Comparison of ENCODE assay signal across 14 cellular contexts in the genomic region with DNA sequence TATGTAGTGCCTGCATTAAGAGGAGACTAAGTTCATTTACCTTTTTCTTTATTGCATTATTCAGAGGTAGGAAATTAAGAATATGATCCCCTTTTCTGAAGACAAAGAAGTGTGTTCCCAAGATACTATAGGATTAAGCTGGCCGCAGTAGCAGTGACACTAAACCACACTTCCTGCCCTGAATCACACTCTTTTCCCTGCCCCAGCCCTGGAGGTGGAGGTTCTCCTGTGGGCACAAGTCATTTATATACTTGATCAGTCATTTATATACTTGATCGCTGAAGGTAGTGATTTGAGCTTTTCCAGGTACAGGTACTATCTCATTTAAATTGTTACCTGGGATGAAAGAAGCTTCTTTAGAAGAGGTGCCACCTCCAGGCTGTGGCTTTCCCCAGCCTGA.
A peak's percentile ranks its signal among the peaks of the same experiment; 100 is the strongest.
DNase-seq lines count a peak whose midpoint lies in the region; ATAC-seq and TF ChIP-seq lines count a peak whose summit lies in the region.
"Had no signal": no experiment of that assay in that cellular context is flagged by ENCODE, and none has a peak within 500 bp of the region (broad histone marks: within the 10 kb centered on the region; RNA-seq: fewer than 3 reads in every experiment).

No MANE protein-coding gene starts in this region.

- intact Hi-C loops in activated CD4-positive, alpha-beta T cell treated with anti-CD3 and anti-CD28 coated beads for 36 hours (cut with DNase I, micrococcal nuclease) = no loop called here
- intact Hi-C loops in activated CD4-positive, alpha-beta T cell treated with anti-CD3 and anti-CD28 coated beads, Interleukin-2, amount 10 ng/mL, durations not matched to agents 24 days and 14 days (cut with micrococcal nuclease) = no loop called here

- no peak for TF ChIP-seq CTCF in gastroesophageal sphincter (IDR thresholded peaks at IDR 0.05)

- H3K27ac ChIP-seq in gastroesophageal sphincter = no peak overlapping the region
- H3K27ac ChIP-seq: 22Rv1 had no signal

- no peaks in the 10 kb centered on the region for H3K9me3 ChIP-seq in gastroesophageal sphincter

- H3K27ac Mint-ChIP-seq in activated CD4-positive, alpha-beta T cell treated with anti-CD3 and anti-CD28 coated beads for 36 hours = no peak overlapping the region
- H3K27ac Mint-ChIP-seq in activated CD4-positive, alpha-beta T cell treated with anti-CD3 and anti-CD28 coated beads, Interleukin-2, amount 10 ng/mL, durations not matched to agents 24 days and 14 days = no peak overlapping the region
- no peak overlapping the region for H3K27ac Mint-ChIP-seq in stimulated activated effector memory CD8-positive, alpha-beta T cell treated with anti-CD3 and anti-CD28 coated beads, Interleukin-12 subunit alpha, Interleukin-12 subunit beta, amount 100 ng/mL, for 72 hours
- H3K27ac Mint-ChIP-seq: CD4-positive, CD25-positive, alpha-beta regulatory T cell; HFFc6 had no signal

- DNase-seq in activated CD4-positive, alpha-beta T cell treated with anti-CD3 and anti-CD28 coated beads for 36 hours = peak; percentile 32
- DNase-seq in activated CD4-positive, alpha-beta T cell treated with anti-CD3 and anti-CD28 coated beads, Interleukin-2, amount 10 ng/mL, durations not matched to agents 24 days and 14 days = no peak
- DNase-seq in activated T-cell treated with anti-CD3 and anti-CD28 coated beads, Interleukin-2, amount 50 U/mL, for 48 hours = peak; percentile 21 to 23
- DNase-seq in activated T-cell treated with anti-CD3 and anti-CD28 coated beads, Interleukin-2, amount 50 U/mL, for 4 hours = no peak
- peak; percentile 15 for DNase-seq in stimulated activated CD4-positive, alpha-beta T cell treated with anti-CD3 and anti-CD28 coated beads, Interleukin-1b, Interleukin-23, amount 100 ng/mL, for 48 hours
- DNase-seq in stimulated activated CD4-positive, alpha-beta T cell treated with anti-CD3 and anti-CD28 coated beads, Interleukin-2, amount 100 ng/mL, for 24 hours = no peak
- DNase-seq in stimulated activated effector memory CD8-positive, alpha-beta T cell treated with anti-CD3 and anti-CD28 coated beads, Interleukin-12 subunit alpha, Interleukin-12 subunit beta, amount 100 ng/mL, for 72 hours (ENCODE audit: low spot score in 2 of 2) = no peak
- DNase-seq: CD4-positive, CD25-positive, alpha-beta regulatory T cell; DMS53; GF-D8; HCEC 1CT; HFFc6 had no signal

- CTCF ChIA-PET in activated CD4-positive, alpha-beta T cell treated with anti-CD3 and anti-CD28 coated beads for 36 hours (lab: Charles Lee) = no interaction called here

- H3K36me3 ChIP-seq in gastroesophageal sphincter = peaks cover 4 to 100% of the 10 kb centered on the region in 2 donors

- 72 to 100% methylated on average over 1 to 2 of the region's 2 CpGs for WGBS in gastroesophageal sphincter (ENCODE audit: low coverage in 1 of 2), 2 donors

- peaks cover 10% of the 10 kb centered on the region for H3K4me1 Mint-ChIP-seq in activated CD4-positive, alpha-beta T cell treated with anti-CD3 and anti-CD28 coated beads for 36 hours
- no peaks in the 10 kb centered on the region for H3K4me1 Mint-ChIP-seq in activated CD4-positive, alpha-beta T cell treated with anti-CD3 and anti-CD28 coated beads, Interleukin-2, amount 10 ng/mL, durations not matched to agents 24 days and 14 days
- no peaks in the 10 kb centered on the region for H3K4me1 Mint-ChIP-seq in activated T-cell treated with anti-CD3 and anti-CD28 coated beads, Interleukin-2, amount 50 U/mL, for 4 hours (ENCODE audit: low read depth)
- peaks cover 6% of the 10 kb centered on the region for H3K4me1 Mint-ChIP-seq in stimulated activated effector memory CD8-positive, alpha-beta T cell treated with anti-CD3 and anti-CD28 coated beads, Interleukin-12 subunit alpha, Interleukin-12 subunit beta, amount 100 ng/mL, for 72 hours
- H3K4me1 Mint-ChIP-seq: CD4-positive, CD25-positive, alpha-beta regulatory T cell had no signal

- ATAC-seq in activated CD4-positive, alpha-beta T cell treated with anti-CD3 and anti-CD28 coated beads for 36 hours = peak; percentile 69
- ATAC-seq in activated T-cell treated with anti-CD3 and anti-CD28 coated beads, Interleukin-2, amount 50 U/mL, for 4 hours = no peak
- peak; percentile 79 for ATAC-seq in stimulated activated effector memory CD8-positive, alpha-beta T cell treated with anti-CD3 and anti-CD28 coated beads, Interleukin-12 subunit alpha, Interleukin-12 subunit beta, amount 100 ng/mL, for 72 hours
- no peak for ATAC-seq in gastroesophageal sphincter

- no peak for TF ChIP-seq EP300 in gastroesophageal sphincter (IDR thresholded peaks at IDR 0.05)

- no peaks in the 10 kb centered on the region for H3K4me1 ChIP-seq in gastroesophageal sphincter

- no peak overlapping the region for H3K4me3 ChIP-seq in gastroesophageal sphincter

- H3K27me3 Mint-ChIP-seq in activated CD4-positive, alpha-beta T cell treated with anti-CD3 and anti-CD28 coated beads for 36 hours = peaks cover 4% of the 10 kb centered on the region
- peaks cover 12% of the 10 kb centered on the region for H3K27me3 Mint-ChIP-seq in activated CD4-positive, alpha-beta T cell treated with anti-CD3 and anti-CD28 coated beads, Interleukin-2, amount 10 ng/mL, durations not matched to agents 24 days and 14 days
- peaks cover 6% of the 10 kb centered on the region for H3K27me3 Mint-ChIP-seq in activated T-cell treated with anti-CD3 and anti-CD28 coated beads, Interleukin-2, amount 50 U/mL, for 4 hours (ENCODE audit: low read depth)

- H3K4me3 Mint-ChIP-seq in activated CD4-positive, alpha-beta T cell treated with anti-CD3 and anti-CD28 coated beads for 36 hours = no peak overlapping the region
- H3K4me3 Mint-ChIP-seq in activated CD4-positive, alpha-beta T cell treated with anti-CD3 and anti-CD28 coated beads, Interleukin-2, amount 10 ng/mL, durations not matched to agents 24 days and 14 days = no peak overlapping the region
- no peak overlapping the region for H3K4me3 Mint-ChIP-seq in activated T-cell treated with anti-CD3 and anti-CD28 coated beads, Interleukin-2, amount 50 U/mL, for 4 hours
- H3K4me3 Mint-ChIP-seq in stimulated activated effector memory CD8-positive, alpha-beta T cell treated with anti-CD3 and anti-CD28 coated beads, Interleukin-12 subunit alpha, Interleukin-12 subunit beta, amount 100 ng/mL, for 72 hours = no peak overlapping the region
- H3K4me3 Mint-ChIP-seq: CD4-positive, CD25-positive, alpha-beta regulatory T cell; HFFc6 had no signal

- no peak for TF ChIP-seq POLR2A in gastroesophageal sphincter (IDR thresholded peaks at IDR 0.05)

- H3K36me3 Mint-ChIP-seq in activated CD4-positive, alpha-beta T cell treated with anti-CD3 and anti-CD28 coated beads for 36 hours (ENCODE audit: low read depth) = no peaks in the 10 kb centered on the region
- H3K36me3 Mint-ChIP-seq in activated CD4-positive, alpha-beta T cell treated with anti-CD3 and anti-CD28 coated beads, Interleukin-2, amount 10 ng/mL, durations not matched to agents 24 days and 14 days (ENCODE audit: low read depth) = no peaks in the 10 kb centered on the region
- H3K36me3 Mint-ChIP-seq in activated T-cell treated with anti-CD3 and anti-CD28 coated beads, Interleukin-2, amount 50 U/mL, for 4 hours (ENCODE audit: insufficient read depth) = peaks cover 2% of the 10 kb centered on the region
- no peaks in the 10 kb centered on the region for H3K36me3 Mint-ChIP-seq in stimulated activated effector memory CD8-positive, alpha-beta T cell treated with anti-CD3 and anti-CD28 coated beads, Interleukin-12 subunit alpha, Interleukin-12 subunit beta, amount 100 ng/mL, for 72 hours
- H3K36me3 Mint-ChIP-seq: CD4-positive, CD25-positive, alpha-beta regulatory T cell had no signal

- no peaks in the 10 kb centered on the region for H3K27me3 ChIP-seq in gastroesophageal sphincter

- no peaks in the 10 kb centered on the region for H3K9me3 Mint-ChIP-seq in activated CD4-positive, alpha-beta T cell treated with anti-CD3 and anti-CD28 coated beads for 36 hours (ENCODE audit: low read depth)
- H3K9me3 Mint-ChIP-seq in activated CD4-positive, alpha-beta T cell treated with anti-CD3 and anti-CD28 coated beads, Interleukin-2, amount 10 ng/mL, durations not matched to agents 24 days and 14 days = no peaks in the 10 kb centered on the region
- no peaks in the 10 kb centered on the region for H3K9me3 Mint-ChIP-seq in activated T-cell treated with anti-CD3 and anti-CD28 coated beads, Interleukin-2, amount 50 U/mL, for 4 hours
- no peaks in the 10 kb centered on the region for H3K9me3 Mint-ChIP-seq in stimulated activated effector memory CD8-positive, alpha-beta T cell treated with anti-CD3 and anti-CD28 coated beads, Interleukin-12 subunit alpha, Interleukin-12 subunit beta, amount 100 ng/mL, for 72 hours
- H3K9me3 Mint-ChIP-seq: HFFc6 had no signal

- POLR2A ChIA-PET in activated CD4-positive, alpha-beta T cell treated with anti-CD3 and anti-CD28 coated beads for 36 hours (lab: Charles Lee) = no interaction called here

Comparison
In these comparisons a context has a peak if more than half of its experiments do, and no peak if none do; other contexts are left out.
1. DNase-seq: peak in activated CD4-positive, alpha-beta T cell treated with anti-CD3 and anti-CD28 coated beads for 36 hours (single experiment), activated T-cell treated with anti-CD3 and anti-CD28 coated beads, Interleukin-2, amount 50 U/mL, for 48 hours (2 of 2) and stimulated activated CD4-positive, alpha-beta T cell treated with anti-CD3 and anti-CD28 coated beads, Interleukin-1b, Interleukin-23, amount 100 ng/mL, for 48 hours (single experiment); none in activated CD4-positive, alpha-beta T cell treated with anti-CD3 and anti-CD28 coated beads, Interleukin-2, amount 10 ng/mL, durations not matched to agents 24 days and 14 days (single experiment), activated T-cell treated with anti-CD3 and anti-CD28 coated beads, Interleukin-2, amount 50 U/mL, for 4 hours (single experiment), stimulated activated CD4-positive, alpha-beta T cell treated with anti-CD3 and anti-CD28 coated beads, Interleukin-2, amount 100 ng/mL, for 24 hours (0 of 2) and stimulated activated effector memory CD8-positive, alpha-beta T cell treated with anti-CD3 and anti-CD28 coated beads, Interleukin-12 subunit alpha, Interleukin-12 subunit beta, amount 100 ng/mL, for 72 hours (0 of 2).
2. ATAC-seq: peak in activated CD4-positive, alpha-beta T cell treated with anti-CD3 and anti-CD28 coated beads for 36 hours (single experiment) and stimulated activated effector memory CD8-positive, alpha-beta T cell treated with anti-CD3 and anti-CD28 coated beads, Interleukin-12 subunit alpha, Interleukin-12 subunit beta, amount 100 ng/mL, for 72 hours (single experiment); none in activated T-cell treated with anti-CD3 and anti-CD28 coated beads, Interleukin-2, amount 50 U/mL, for 4 hours (0 of 2) and gastroesophageal sphincter (single experiment).